In genomic region chr17:56909742-56910508, GRCh38 we compare ENCODE assay signal across 1 cellular context.
TF ChIP-seq lines count a peak whose summit lies in the region.

No MANE protein-coding gene starts in this region.

TF ChIP-seq in GM12878, 131 proteins besides CTCF, POLR2A, EP300 and RAD21:
- TF ChIP-seq NR2F1 (conservative IDR thresholded peaks at IDR 0.05): peak; percentile 82; the same call in 1 of the 2 replicates
- TF ChIP-seq IRF4 (IDR thresholded peaks at IDR 0.05; ENCODE audit: low read depth, low read length): no peak
- no peak for TF ChIP-seq JUNB (IDR thresholded peaks at IDR 0.05)
- TF ChIP-seq NR2C1 (IDR thresholded peaks at IDR 0.05): peak; percentile 37; the same call in 1 of the 2 replicates
- TF ChIP-seq PAX5 (IDR thresholded peaks at IDR 0.05; ENCODE audit: borderline replicate concordance, low read depth, low read length): no peak
- no peak for TF ChIP-seq ATF3 (IDR thresholded peaks at IDR 0.05; ENCODE audit: borderline replicate concordance, extremely low read depth, low read depth, low read length)
- TF ChIP-seq PBX3 (IDR thresholded peaks at IDR 0.05; ENCODE audit: insufficient replicate concordance, low read depth, low read length): no peak
- peak; percentile 43; the same call in 1 of the 2 replicates for TF ChIP-seq ZNF687 (IDR thresholded peaks at IDR 0.05)
- TF ChIP-seq IRF5 (IDR thresholded peaks at IDR 0.05; ENCODE audit: borderline replicate concordance): no peak
- TF ChIP-seq FOXM1 (IDR thresholded peaks at IDR 0.05; ENCODE audit: low read depth, low read length): no peak
- TF ChIP-seq RUNX3 (IDR thresholded peaks at IDR 0.05; ENCODE audit: low read length): no peak
- TF ChIP-seq RAD51 (IDR thresholded peaks at IDR 0.05): 0 out of 2 replicates have a peak, but pooled peaks have one; percentile 31
- TF ChIP-seq BHLHE40 (IDR thresholded peaks at IDR 0.05; ENCODE audit: borderline replicate concordance in 1 of 2, low read depth in 2 of 2, low read length in 1 of 2): no peak
- TF ChIP-seq DPF2 (IDR thresholded peaks at IDR 0.05): no peak
TF ChIP-seq in GM12878: peak in this region for 4.
